ENCODE assay signal across 9 cellular contexts in the genomic region with DNA sequence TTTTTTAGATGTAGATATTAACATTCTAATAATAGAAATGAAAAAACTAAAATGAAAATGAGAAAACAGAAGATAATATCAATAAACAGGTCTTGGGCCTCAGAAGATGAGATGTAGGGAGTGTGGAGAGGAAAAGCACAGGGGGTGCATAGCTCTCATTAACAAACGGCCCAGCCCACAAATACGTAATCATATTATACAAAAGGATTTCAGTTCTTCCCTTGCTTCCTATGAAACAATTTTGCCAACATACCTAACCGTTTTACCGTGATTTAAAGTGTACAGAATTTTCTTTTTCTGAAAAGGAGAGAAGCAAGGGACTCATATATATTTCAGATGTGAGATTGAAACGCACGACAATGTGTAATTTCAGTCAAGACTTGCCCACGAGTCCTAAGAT.
A peak's percentile ranks its signal among the peaks of the same experiment; 100 is the strongest.
DNase-seq lines count a peak whose midpoint lies in the region; ATAC-seq and TF ChIP-seq lines count a peak whose summit lies in the region.
"Had no signal": no experiment of that assay in that cellular context is flagged by ENCODE, and none has a peak within 500 bp of the region (broad histone marks: within the 10 kb centered on the region; RNA-seq: fewer than 3 reads in every experiment).

No MANE protein-coding gene starts in this region.

- no peak for DNase-seq in CD4-positive, alpha-beta T cell
- DNase-seq in H7 (no peak), tibial nerve (ENCODE audit: low spot score in 2 of 2) (no peak), pons (ENCODE audit: low spot score) (no peak)
- DNase-seq in stimulated activated naive CD4-positive, alpha-beta T cell (lab: John Stamatoyannopoulos, UW): no peak
- DNase-seq in activated CD8-positive, alpha-beta memory T cell treated with anti-CD3 and anti-CD28 coated beads, Interleukin-2, amount 50 U/mL, for 4 hours: no peak

- TF ChIP-seq CTCF in CD4-positive, alpha-beta T cell (IDR thresholded peaks at IDR 0.05): no peak
- no peak for TF ChIP-seq CTCF in tibial nerve (IDR thresholded peaks at IDR 0.05)

- H3K36me3 Mint-ChIP-seq in CD4-positive, alpha-beta T cell (ENCODE audit: low read depth): no peaks in the 10 kb centered on the region
- H3K36me3 Mint-ChIP-seq: IgD-negative memory B cell had no signal

- no peak overlapping the region for H3K4me3 Mint-ChIP-seq in CD4-positive, alpha-beta T cell
- H3K4me3 Mint-ChIP-seq: IgD-negative memory B cell had no signal

- no peak for TF ChIP-seq EP300 in tibial nerve (IDR thresholded peaks at IDR 0.05)

- H3K4me1 Mint-ChIP-seq in CD4-positive, alpha-beta T cell (ENCODE audit: low read depth): peaks cover 5% of the 10 kb centered on the region

- POLR2A ChIA-PET in CD4-positive, alpha-beta T cell (lab: Charles Lee): interaction anchor here (0.6 to 7.1 kb wide), 36 partner anchors 7 to 1670 kb away, joined by 3 to 378 read pairs (median 6); a partner anchor contains a TSS

- peak; percentile 1 for ATAC-seq in CD4-positive, alpha-beta T cell (ENCODE audit: poor library complexity)
- peak; percentile 30; the same call in 2 of the 3 replicates for ATAC-seq in SK-N-SH treated with all-trans-retinoic acid at 6 μM for 48 hours

- no peaks in the 10 kb centered on the region for H3K9me3 Mint-ChIP-seq in CD4-positive, alpha-beta T cell
- H3K9me3 Mint-ChIP-seq: IgD-negative memory B cell had no signal

- CTCF ChIA-PET in CD4-positive, alpha-beta T cell (lab: Charles Lee): interaction anchor here (1.0 to 2.5 kb wide), 6 partner anchors 10 to 48 kb away, joined by 3 to 13 read pairs (median 4); a partner anchor contains a TSS

- peak overlapping the region; percentile 89 for H3K9ac ChIP-seq in iPS-15b (ENCODE audit: low read depth, low read length)

- H3K9me3 ChIP-seq in CD4-positive, alpha-beta T cell (ENCODE audit: control insufficient read depth, low read length): no peaks in the 10 kb centered on the region
- H3K9me3 ChIP-seq in iPS-15b (ENCODE audit: control insufficient read depth, insufficient read depth, low read length) (no peaks in the 10 kb centered on the region), tibial nerve (no peaks in the 10 kb centered on the region)

- H3K36me3 ChIP-seq in H7 (replicated peaks; ENCODE audit: control insufficient read depth, insufficient read depth, low read length) (no peaks in the 10 kb centered on the region), iPS-15b (ENCODE audit: control insufficient read depth, insufficient read depth, low read length) (no peaks in the 10 kb centered on the region), tibial nerve (no peaks in the 10 kb centered on the region)

- H3K4me3 ChIP-seq in H7 (ENCODE audit: insufficient read depth, low read depth, low read length) (peak overlapping the region; percentile 61), iPS-15b (ENCODE audit: low read depth, low read length) (peak overlapping the region; percentile 61), tibial nerve (peak overlapping the region; percentile 24 to 56 (median 43))

- no peaks in the 10 kb centered on the region for H3K27me3 Mint-ChIP-seq in CD4-positive, alpha-beta T cell
- H3K27me3 Mint-ChIP-seq: IgD-negative memory B cell had no signal

- intact Hi-C loops in CD4-positive, alpha-beta T cell (cut with DNase I, micrococcal nuclease): no loop called here

- H3K27me3 ChIP-seq in CD4-positive, alpha-beta T cell (ENCODE audit: control insufficient read depth, insufficient read depth, low read length): no peaks in the 10 kb centered on the region
- no peaks in the 10 kb centered on the region for H3K27me3 ChIP-seq in H7 (ENCODE audit: control insufficient read depth, insufficient read depth, low read length)
- no peaks in the 10 kb centered on the region for H3K27me3 ChIP-seq in iPS-15b (ENCODE audit: control insufficient read depth, insufficient read depth, low read length)
- peaks cover 0 to 90% of the 10 kb centered on the region in 2 donors for H3K27me3 ChIP-seq in tibial nerve

- 0 to 2% methylated on average over 7 of the region's 7 CpGs for WGBS in tibial nerve, 2 donors

- H3K4me1 ChIP-seq in iPS-15b (ENCODE audit: control insufficient read depth, insufficient read depth, low read length) (peaks cover 15% of the 10 kb centered on the region), tibial nerve (peaks cover 0 to 17% (median 0%) of the 10 kb centered on the region in 4 donors)

- no peak for TF ChIP-seq POLR2A in tibial nerve (IDR thresholded peaks at IDR 0.05)

- peak overlapping the region; percentile 72 for H3K27ac ChIP-seq in CD4-positive, alpha-beta T cell (ENCODE audit: low read depth, low read length)
- peak overlapping the region; percentile 46 to 89 (median 82) for H3K27ac ChIP-seq in tibial nerve

- no peak overlapping the region for H3K27ac Mint-ChIP-seq in CD4-positive, alpha-beta T cell

TF ChIP-seq in SK-N-SH treated with all-trans-retinoic acid at 6 μM for 48 hours, 23 proteins besides CTCF, POLR2A, EP300 and RAD21:
- no peak for TF ChIP-seq RARB (CRISPR knock-in tag; IDR thresholded peaks at IDR 0.05)
- TF ChIP-seq, protein P1, sequence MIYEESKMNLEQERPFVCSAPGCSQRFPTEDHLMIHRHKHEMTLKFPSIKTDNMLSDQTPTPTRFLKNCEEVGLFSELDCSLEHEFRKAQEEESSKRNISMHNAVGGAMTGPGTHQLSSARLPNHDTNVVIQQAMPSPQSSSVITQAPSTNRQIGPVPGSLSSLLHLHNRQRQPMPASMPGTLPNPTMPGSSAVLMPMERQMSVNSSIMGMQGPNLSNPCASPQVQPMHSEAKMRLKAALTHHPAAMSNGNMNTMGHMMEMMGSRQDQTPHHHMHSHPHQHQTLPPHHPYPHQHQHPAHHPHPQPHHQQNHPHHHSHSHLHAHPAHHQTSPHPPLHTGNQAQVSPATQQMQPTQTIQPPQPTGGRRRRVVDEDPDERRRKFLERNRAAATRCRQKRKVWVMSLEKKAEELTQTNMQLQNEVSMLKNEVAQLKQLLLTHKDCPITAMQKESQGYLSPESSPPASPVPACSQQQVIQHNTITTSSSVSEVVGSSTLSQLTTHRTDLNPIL (CRISPR knock-in tag; IDR thresholded peaks at IDR 0.05; ENCODE audit: low read depth): no peak
- TF ChIP-seq, protein P2, sequence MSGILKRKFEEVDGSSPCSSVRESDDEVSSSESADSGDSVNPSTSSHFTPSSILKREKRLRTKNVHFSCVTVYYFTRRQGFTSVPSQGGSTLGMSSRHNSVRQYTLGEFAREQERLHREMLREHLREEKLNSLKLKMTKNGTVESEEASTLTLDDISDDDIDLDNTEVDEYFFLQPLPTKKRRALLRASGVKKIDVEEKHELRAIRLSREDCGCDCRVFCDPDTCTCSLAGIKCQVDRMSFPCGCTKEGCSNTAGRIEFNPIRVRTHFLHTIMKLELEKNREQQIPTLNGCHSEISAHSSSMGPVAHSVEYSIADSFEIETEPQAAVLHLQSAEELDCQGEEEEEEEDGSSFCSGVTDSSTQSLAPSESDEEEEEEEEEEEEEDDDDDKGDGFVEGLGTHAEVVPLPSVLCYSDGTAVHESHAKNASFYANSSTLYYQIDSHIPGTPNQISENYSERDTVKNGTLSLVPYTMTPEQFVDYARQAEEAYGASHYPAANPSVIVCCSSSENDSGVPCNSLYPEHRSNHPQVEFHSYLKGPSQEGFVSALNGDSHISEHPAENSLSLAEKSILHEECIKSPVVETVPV (CRISPR knock-in tag; IDR thresholded peaks at IDR 0.05): no peak
- TF ChIP-seq ZNF565 (CRISPR knock-in tag; conservative IDR thresholded peaks at IDR 0.05; ENCODE audit: low read depth): no peak
- TF ChIP-seq ZNF70 (CRISPR knock-in tag; IDR thresholded peaks at IDR 0.05): no peak
- TF ChIP-seq CSDC2 (CRISPR knock-in tag; IDR thresholded peaks at IDR 0.05): no peak
- TF ChIP-seq, protein P3, sequence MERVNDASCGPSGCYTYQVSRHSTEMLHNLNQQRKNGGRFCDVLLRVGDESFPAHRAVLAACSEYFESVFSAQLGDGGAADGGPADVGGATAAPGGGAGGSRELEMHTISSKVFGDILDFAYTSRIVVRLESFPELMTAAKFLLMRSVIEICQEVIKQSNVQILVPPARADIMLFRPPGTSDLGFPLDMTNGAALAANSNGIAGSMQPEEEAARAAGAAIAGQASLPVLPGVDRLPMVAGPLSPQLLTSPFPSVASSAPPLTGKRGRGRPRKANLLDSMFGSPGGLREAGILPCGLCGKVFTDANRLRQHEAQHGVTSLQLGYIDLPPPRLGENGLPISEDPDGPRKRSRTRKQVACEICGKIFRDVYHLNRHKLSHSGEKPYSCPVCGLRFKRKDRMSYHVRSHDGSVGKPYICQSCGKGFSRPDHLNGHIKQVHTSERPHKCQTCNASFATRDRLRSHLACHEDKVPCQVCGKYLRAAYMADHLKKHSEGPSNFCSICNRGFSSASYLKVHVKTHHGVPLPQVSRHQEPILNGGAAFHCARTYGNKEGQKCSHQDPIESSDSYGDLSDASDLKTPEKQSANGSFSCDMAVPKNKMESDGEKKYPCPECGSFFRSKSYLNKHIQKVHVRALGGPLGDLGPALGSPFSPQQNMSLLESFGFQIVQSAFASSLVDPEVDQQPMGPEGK (CRISPR knock-in tag; IDR thresholded peaks at IDR 0.05; ENCODE audit: borderline replicate concordance): no peak
- no peak for TF ChIP-seq SNAI2 (CRISPR knock-in tag; IDR thresholded peaks at IDR 0.05)
